ENCODE assay signal across 1 cellular context in genomic region chr5:72144762-72145161, GRCh38.
TF ChIP-seq lines count a peak whose summit lies in the region.

No MANE protein-coding gene starts in this region.

TF ChIP-seq in H1, 55 proteins besides CTCF, POLR2A, EP300 and RAD21 (continued from another document):
- TF ChIP-seq SRF (IDR thresholded peaks at IDR 0.05; ENCODE audit: low read depth, low read length): no peak
- no peak for TF ChIP-seq POU5F1 (IDR thresholded peaks at IDR 0.05; ENCODE audit: low read depth, low read length)
- no peak for TF ChIP-seq NRF1 (IDR thresholded peaks at IDR 0.05; ENCODE audit: low read depth, low read length)
- TF ChIP-seq SP2 (IDR thresholded peaks at IDR 0.05; ENCODE audit: low read length): no peak
- no peak for TF ChIP-seq CHD1 (IDR thresholded peaks at IDR 0.05; ENCODE audit: low read depth, low read length)
- no peak for TF ChIP-seq EGR1 (IDR thresholded peaks at IDR 0.05; ENCODE audit: borderline replicate concordance, low read depth, low read length)
- TF ChIP-seq SUZ12 (IDR thresholded peaks at IDR 0.05; ENCODE audit: low read length): no peak
- TF ChIP-seq SP1 (IDR thresholded peaks at IDR 0.05; ENCODE audit: low read depth, low read length): no peak
- no peak for TF ChIP-seq CBX8 (IDR thresholded peaks at IDR 0.05; ENCODE audit: borderline replicate concordance, low read depth, low read length)
